In genomic region chr14:30045720-30046119, GRCh38 we compare ENCODE assay signal across 26 cellular contexts.
"Had no signal": no experiment of that assay in that cellular context is flagged by ENCODE, and none has a peak within 500 bp of the region (broad histone marks: within the 10 kb centered on the region; RNA-seq: fewer than 3 reads in every experiment).

No MANE protein-coding gene starts in this region.

- H3K4me3 Mint-ChIP-seq: naive thymus-derived CD4-positive, alpha-beta T cell; nephron; neural crest cell; stimulated activated naive CD8-positive, alpha-beta T cell treated with anti-CD3 and anti-CD28 coated beads, Interleukin-15, amount 100 ng/mL, for 72 hours; type B pancreatic cell had no signal

- FAIRE-seq: pancreas had no signal

- DNase-seq: islet precursor cell; left ventricle myocardium inferior; midbrain; mucosa of descending colon; naive thymus-derived CD4-positive, alpha-beta T cell; nucleus accumbens; pancreas; posterior cingulate gyrus; retina; right cardiac atrium; stimulated activated CD4-positive, alpha-beta T cell treated with anti-CD3 and anti-CD28 coated beads, Interleukin-12 subunit alpha, Interleukin-12 subunit beta, amount 100 ng/mL, for 4 hours; stimulated activated CD4-positive, alpha-beta T cell treated with anti-CD3 and anti-CD28 coated beads, Interleukin-15, amount 100 ng/mL, for 24 hours; stimulated activated CD4-positive, alpha-beta T cell treated with anti-CD3 and anti-CD28 coated beads, Interleukin-2, amount 100 ng/mL, for 24 hours; stimulated activated CD4-positive, alpha-beta T cell treated with anti-CD3 and anti-CD28 coated beads, Interleukin-4, amount 100 ng/mL, for 1 hour; stimulated activated naive CD4-positive, alpha-beta T cell treated with Interleukin-2 at 50 U/mL for 16 hours; stimulated activated naive CD8-positive, alpha-beta T cell treated with anti-CD3 and anti-CD28 coated beads, Interleukin-15, amount 100 ng/mL, for 72 hours; substantia nigra; uterus had no signal

- ATAC-seq: mucosa of descending colon; naive thymus-derived CD4-positive, alpha-beta T cell; pancreas; right cardiac atrium; sciatic nerve; stimulated activated naive CD8-positive, alpha-beta T cell treated with anti-CD3 and anti-CD28 coated beads, Interleukin-15, amount 100 ng/mL, for 72 hours had no signal

- H3K27ac ChIP-seq: hepatocyte, left ventricle myocardium inferior, pancreas, prostate gland, skin epidermis, tibial nerve, uterus had no signal

- H3K27ac Mint-ChIP-seq: naive thymus-derived CD4-positive, alpha-beta T cell; nephron; stimulated activated naive CD8-positive, alpha-beta T cell treated with anti-CD3 and anti-CD28 coated beads, Interleukin-15, amount 100 ng/mL, for 72 hours; type B pancreatic cell had no signal

- H3K9me3 Mint-ChIP-seq: type B pancreatic cell had no signal

- H3K4me1 Mint-ChIP-seq: naive thymus-derived CD4-positive, alpha-beta T cell; nephron; neural crest cell; stimulated activated naive CD8-positive, alpha-beta T cell treated with anti-CD3 and anti-CD28 coated beads, Interleukin-15, amount 100 ng/mL, for 72 hours had no signal

- H3K27me3 Mint-ChIP-seq: naive thymus-derived CD4-positive, alpha-beta T cell had no signal

- H3K36me3 Mint-ChIP-seq: type B pancreatic cell had no signal
